Comparison of ENCODE assay signal across 10 cellular contexts in the genomic region with DNA sequence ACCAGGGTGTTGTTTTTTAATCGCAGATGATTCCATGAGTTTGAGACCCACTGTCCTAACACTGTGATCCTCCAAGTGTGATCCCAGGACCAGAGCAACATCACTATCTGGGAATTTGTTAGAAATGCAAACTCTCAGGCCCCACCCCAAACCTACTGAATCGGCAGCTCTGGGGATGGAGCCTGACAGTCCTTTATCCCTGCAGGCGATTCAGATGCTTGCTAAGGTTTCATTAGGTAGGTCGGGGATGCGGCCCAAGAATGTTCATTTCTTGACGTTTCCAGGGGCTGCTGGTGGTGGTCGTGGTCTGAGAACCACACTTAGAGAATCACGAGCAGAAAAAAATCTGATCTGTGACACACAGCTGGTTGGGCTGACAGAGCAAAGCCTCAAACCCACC. TPM values are rescaled to one million over a fixed set of nuclear protein-coding genes. Genes with fewer than 3 reads are reported as not detected.
DNase-seq lines count a peak whose midpoint lies in the region; ATAC-seq and TF ChIP-seq lines count a peak whose summit lies in the region.
"Had no signal": no experiment of that assay in that cellular context is flagged by ENCODE, and none has a peak within 500 bp of the region (broad histone marks: within the 10 kb centered on the region; RNA-seq: fewer than 3 reads in every experiment).

No MANE protein-coding gene starts in this region.

- peak overlapping the region in 1 of 10 experiments; percentile 78; a peak in 1 of 20 replicates for H3K4me3 ChIP-seq in BLaER1 treated with 17β-estradiol and CSF1 and Interleukin-3, amounts not matched to agents 10 nM and 100 nM
- H3K4me3 ChIP-seq in DND-41 (ENCODE audit: low read depth in 1 of 2, low read length in 2 of 2), result no peak overlapping the region

- TF ChIP-seq CTCF in DND-41 (IDR thresholded peaks at IDR 0.05; ENCODE audit: borderline replicate concordance, extremely low read depth, low read length, poor library complexity, severe bottlenecking), result no peak

- peaks cover 69% of the 10 kb centered on the region for H3K27me3 Mint-ChIP-seq in central memory CD8-positive, alpha-beta T cell
- peaks cover 51 to 75% (median 67%) of the 10 kb centered on the region in 3 donors for H3K27me3 Mint-ChIP-seq in naive B cell

- no peaks in the 10 kb centered on the region for H3K36me3 ChIP-seq in BLaER1 treated with 17β-estradiol and CSF1 and Interleukin-3, amounts not matched to agents 10 nM and 100 nM
- no peaks in the 10 kb centered on the region for H3K36me3 ChIP-seq in DND-41 (ENCODE audit: insufficient read depth, low read length)

- H3K4me1 Mint-ChIP-seq in central memory CD8-positive, alpha-beta T cell, result peaks cover 4% of the 10 kb centered on the region
- H3K4me1 Mint-ChIP-seq in naive B cell, result peaks cover 10 to 13% (median 10%) of the 10 kb centered on the region in 3 donors

- H3K27ac Mint-ChIP-seq in central memory CD8-positive, alpha-beta T cell (ENCODE audit: low read depth), result no peak overlapping the region
- no peak overlapping the region for H3K27ac Mint-ChIP-seq in naive B cell
- H3K27ac Mint-ChIP-seq: CD14-positive monocyte had no signal

- DNase-seq in DND-41 (peak; percentile 10), naive B cell (no peak)
- DNase-seq in central memory CD8-positive, alpha-beta T cell (ENCODE audit: low spot score in 2 of 2), result no peak
- DNase-seq: stimulated activated CD4-positive, alpha-beta T cell treated with anti-CD3 and anti-CD28 coated beads, Interleukin-2, amount 100 ng/mL, for 48 hours; T1000 had no signal

- peaks cover 5 to 26% (median 9%) of the 10 kb centered on the region in 11 experiments; a peak in 16 of 22 replicates for H4K20me1 ChIP-seq in BLaER1 treated with 17β-estradiol and CSF1 and Interleukin-3, amounts not matched to agents 10 nM and 100 nM
- no peaks in the 10 kb centered on the region for H4K20me1 ChIP-seq in DND-41 (ENCODE audit: insufficient read depth, low read length)

- peak overlapping the region in 1 of 11 experiments; percentile 88; a peak in 2 of 22 replicates for H3K27ac ChIP-seq in BLaER1 treated with 17β-estradiol and CSF1 and Interleukin-3, amounts not matched to agents 10 nM and 100 nM
- no peak overlapping the region for H3K27ac ChIP-seq in DND-41 (ENCODE audit: low read length)

- H3K4me3 Mint-ChIP-seq in central memory CD8-positive, alpha-beta T cell, result peak overlapping the region; percentile 62
- peak overlapping the region in 6 of 8 donors; percentile 60 to 85 (median 66) for H3K4me3 Mint-ChIP-seq in naive B cell

- H3K27me3 ChIP-seq in BLaER1 treated with 17β-estradiol and CSF1 and Interleukin-3, amounts not matched to agents 10 nM and 100 nM, result peaks cover 0 to 26% (median 12%) of the 10 kb centered on the region in 11 experiments; a peak in 20 of 22 replicates
- peaks cover 3% of the 10 kb centered on the region for H3K27me3 ChIP-seq in DND-41 (ENCODE audit: insufficient read depth, low read length, poor library complexity)

- peak overlapping the region in 2 of 11 experiments; percentile 92 to 94; a peak in 5 of 22 replicates for H3K9ac ChIP-seq in BLaER1 treated with 17β-estradiol and CSF1 and Interleukin-3, amounts not matched to agents 10 nM and 100 nM
- no peak overlapping the region for H3K9ac ChIP-seq in DND-41 (ENCODE audit: low read depth, low read length)

- H3K79me2 ChIP-seq in DND-41 (ENCODE audit: insufficient read depth, low read length), result no peaks in the 10 kb centered on the region

- no peak overlapping the region for H2AFZ ChIP-seq in DND-41 (ENCODE audit: low read depth, low read length)

- peak overlapping the region; percentile 85 to 99 (median 97); a peak in 21 of 22 replicates for H3K4me2 ChIP-seq in BLaER1 treated with 17β-estradiol and CSF1 and Interleukin-3, amounts not matched to agents 10 nM and 100 nM
- no peak overlapping the region for H3K4me2 ChIP-seq in DND-41 (ENCODE audit: insufficient read depth, low read length)

- peak; percentile 71; the same call in 2 of the 3 replicates for ATAC-seq in DND-41 (ENCODE audit: insufficient read depth, low read depth)
- no peak for ATAC-seq in central memory CD8-positive, alpha-beta T cell (replicated peaks; ENCODE audit: extremely low read depth, poor library complexity, severe bottlenecking)
- no peak for ATAC-seq in naive B cell (ENCODE audit: low read depth in 2 of 2)
- no peak for ATAC-seq in HG03354 (IDR thresholded peaks at IDR 0.05; ENCODE audit: poor library complexity, severe bottlenecking, unreplicated experiment)
- no peak for ATAC-seq in HG02588 (IDR thresholded peaks at IDR 0.05; ENCODE audit: unreplicated experiment)
- ATAC-seq in HG03097 (IDR thresholded peaks at IDR 0.05; ENCODE audit: low FRiP score, unreplicated experiment), result no peak

- H3K9me3 Mint-ChIP-seq in central memory CD8-positive, alpha-beta T cell, result no peaks in the 10 kb centered on the region
- H3K9me3 Mint-ChIP-seq in naive B cell, result peaks cover 0 to 2% (median 0%) of the 10 kb centered on the region in 7 donors

- H3K9me3 ChIP-seq in BLaER1 treated with 17β-estradiol and CSF1 and Interleukin-3, amounts not matched to agents 10 nM and 100 nM (replicated peaks in 1 of 11), result no peaks in the 10 kb centered on the region
- no peaks in the 10 kb centered on the region for H3K9me3 ChIP-seq in DND-41 (ENCODE audit: insufficient read depth, low read length, severe bottlenecking)

- peaks cover 24 to 47% (median 40%) of the 10 kb centered on the region in 10 experiments for H3K4me1 ChIP-seq in BLaER1 treated with 17β-estradiol and CSF1 and Interleukin-3, amounts not matched to agents 10 nM and 100 nM
- no peaks in the 10 kb centered on the region for H3K4me1 ChIP-seq in DND-41 (ENCODE audit: insufficient read depth, low read length)

- no peaks in the 10 kb centered on the region for H3K36me3 Mint-ChIP-seq in central memory CD8-positive, alpha-beta T cell (ENCODE audit: insufficient read depth)
- no peaks in the 10 kb centered on the region for H3K36me3 Mint-ChIP-seq in naive B cell
- H3K36me3 Mint-ChIP-seq: CD14-positive monocyte had no signal

RNA-seq across cellular contexts. Expression of a gene that starts 1.4 kb away (rescaled TPM):
- 1 to 10 TPM in 2 of 6 donors, under 1 TPM in 3, not detected in 1; 0.44 to 1.2 (median 0.86) TPM for polyA plus RNA-seq in naive B cell (ENCODE audit: low read depth in 6 of 6)

RNA-seq across cellular contexts. Expression of a gene that starts 35.6 kb away (rescaled TPM):
- not detected for polyA plus RNA-seq in naive B cell (ENCODE audit: low read depth in 6 of 6)
- polyA plus RNA-seq: CD14-positive monocyte had no signal
